ENCODE assay signal across 18 cellular contexts in the genomic region with DNA sequence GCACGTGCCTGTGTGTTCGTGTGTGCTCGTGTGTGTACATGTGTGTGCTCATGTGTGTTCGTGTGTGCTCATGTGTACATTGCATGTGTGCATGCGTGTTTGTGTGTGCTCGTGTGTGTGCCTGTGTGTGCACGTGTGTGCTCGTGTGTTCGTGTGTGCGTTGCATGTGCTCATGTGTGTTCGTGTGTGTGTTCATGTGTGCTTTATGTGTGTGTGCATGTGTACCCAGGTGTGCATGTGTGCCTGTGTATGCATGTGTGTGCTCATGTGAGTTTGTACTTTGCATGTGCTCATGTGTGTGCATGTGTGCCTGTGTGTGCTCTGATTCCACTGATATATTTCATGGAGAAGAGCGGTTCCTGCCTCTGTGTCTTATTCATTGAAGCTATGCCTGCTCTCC.
A peak's percentile ranks its signal among the peaks of the same experiment; 100 is the strongest.
DNase-seq lines count a peak whose midpoint lies in the region; ATAC-seq, FAIRE-seq and TF ChIP-seq lines count a peak whose summit lies in the region.
"Had no signal": no experiment of that assay in that cellular context is flagged by ENCODE, and none has a peak within 500 bp of the region (broad histone marks: within the 10 kb centered on the region; RNA-seq: fewer than 3 reads in every experiment).

No MANE protein-coding gene starts in this region.

- TF ChIP-seq CTCF in HEK293 (tag by site-specific recombination; IDR thresholded peaks at IDR 0.05): no peak
- no peak for TF ChIP-seq CTCF in GM12878 (IDR thresholded peaks at IDR 0.05 in 2 of 3, conservative IDR thresholded peaks at IDR 0.05 in 1 of 3; ENCODE audit: control insufficient read depth in 2 of 3, extremely low read depth in 1 of 3, insufficient read depth in 1 of 3, low read depth in 3 of 3, low read length in 3 of 3)
- TF ChIP-seq CTCF in nephron (IDR thresholded peaks at IDR 0.05; ENCODE audit: unreplicated experiment in 3 of 3): no peak
- no peak for TF ChIP-seq CTCF in spleen (IDR thresholded peaks at IDR 0.05 in 8 of 11, conservative IDR thresholded peaks at IDR 0.05 in 3 of 11)
- no peak for TF ChIP-seq CTCF in dorsolateral prefrontal cortex (IDR thresholded peaks at IDR 0.05 in 54 of 56, conservative IDR thresholded peaks at IDR 0.05 in 2 of 56; ENCODE audit: low read depth in 1 of 56, partially characterized antibody in 56 of 56)

- POLR2A ChIA-PET in HEK293 (lab: Yijun Ruan, JAX) (no interaction called here), GM12878 (lab: Charles Lee) (no interaction called here)

- H3K4me2 ChIP-seq in GM12878 (ENCODE audit: control insufficient read depth, insufficient read depth): no peak overlapping the region

- no peaks in the 10 kb centered on the region for H3K4me1 ChIP-seq in HEK293 (ENCODE audit: control insufficient read depth, insufficient read depth, low read length)
- H3K4me1 ChIP-seq in GM12878 (ENCODE audit: control insufficient read depth, insufficient read depth, low read length): no peaks in the 10 kb centered on the region
- H3K4me1 ChIP-seq in spleen: no peaks in the 10 kb centered on the region

- 47% methylated on average over 12 of the region's 12 CpGs for WGBS in GM12878 (ENCODE audit: insufficient coverage, insufficient replicate concordance, low lambda C conversion rate, missing lambda C conversion rate)
- WGBS in spleen, 5 donors: 91 to 95% (median 94%) methylated on average over 12 of the region's 12 CpGs

- SMC1A ChIA-PET in GM12878 (lab: Charles Lee; ENCODE audit: uncharacterized antibody, unreplicated experiment): no interaction called here

- H2AFZ ChIP-seq in GM12878 (ENCODE audit: control insufficient read depth, low read depth, low read length): no peak overlapping the region
- H2AFZ ChIP-seq: GM23248 had no signal

- in situ Hi-C loops in GM12878 (cut with MboI): no loop called here
- in situ Hi-C loops in G401 (cut with HindIII; ENCODE audit: low sequenced_read_pairs): no loop called here

- no peaks in the 10 kb centered on the region for H3K79me2 ChIP-seq in GM12878 (ENCODE audit: control insufficient read depth, insufficient read depth, low read length)

- H3K27me3 ChIP-seq in GM12878 (replicated peaks in 1 of 2; ENCODE audit: control insufficient read depth in 2 of 2, insufficient read depth in 2 of 2, low read length in 1 of 2): no peaks in the 10 kb centered on the region
- peaks cover 0 to 19% (median 0%) of the 10 kb centered on the region in 7 donors for H3K27me3 ChIP-seq in spleen (replicated peaks in 1 of 7)
- peaks cover 0 to 20% (median 0%) of the 10 kb centered on the region in 45 donors for H3K27me3 ChIP-seq in dorsolateral prefrontal cortex

- TF ChIP-seq POLR2A in GM12878 (IDR thresholded peaks at IDR 0.05; ENCODE audit: low read depth, low read length): no peak
- TF ChIP-seq POLR2A in spleen (IDR thresholded peaks at IDR 0.05): no peak

- H3K27ac ChIP-seq in HEK293 (ENCODE audit: extremely low read depth, low read depth, low read length): no peak overlapping the region
- H3K27ac ChIP-seq in GM12878 (ENCODE audit: control insufficient read depth, insufficient read depth): no peak overlapping the region
- H3K27ac ChIP-seq in spleen: no peak overlapping the region
- no peak overlapping the region for H3K27ac ChIP-seq in dorsolateral prefrontal cortex
- H3K27ac ChIP-seq: GM23248 had no signal

- BruUV-seq in GM12878 (replicated peaks; lab: Mats Ljungman, UMichigan): no TSS peak

- TF ChIP-seq RAD21 in GM12878 (IDR thresholded peaks at IDR 0.05; ENCODE audit: insufficient read depth, low read depth, low read length): no peak

- intact Hi-C loops in GM12878 (cut with micrococcal nuclease; ENCODE audit: unreplicated experiment): no loop called here
- intact Hi-C loops in spleen (cut with DNase I; ENCODE audit: low total_unique reads): no loop called here
- intact Hi-C loops in dorsolateral prefrontal cortex (cut with DNase I): no loop called here
- intact Hi-C loops in Right ventricle myocardium inferior (cut with DNase I): no loop called here

- H3K4me3 ChIP-seq in HEK293 (ENCODE audit: low read depth, low read length) (no peak overlapping the region), GM12878 (no peak overlapping the region), spleen (no peak overlapping the region), dorsolateral prefrontal cortex (no peak overlapping the region)
- H3K4me3 ChIP-seq: GM23248 had no signal

- FAIRE-seq in GM12878 (lab: Jason Lieb, UNC): no peak
- FAIRE-seq: A204.1 had no signal

- H3K27me3 Mint-ChIP-seq in nephron (ENCODE audit: low read depth): peaks cover 31% of the 10 kb centered on the region
- H3K27me3 Mint-ChIP-seq: B cell; CD4-positive, alpha-beta T cell had no signal

- CTCF ChIA-PET in HEK293 (lab: Yijun Ruan, JAX) (no interaction called here), GM12878 (lab: Yijun Ruan, JAX) (no interaction called here)

- H3K27ac Mint-ChIP-seq in nephron: peak overlapping the region; percentile 9 to 63 (median 48)
- H3K27ac Mint-ChIP-seq: B cell; CD4-positive, alpha-beta T cell had no signal

- H3K36me3 ChIP-seq in HEK293 (ENCODE audit: control insufficient read depth in 2 of 2, insufficient read depth in 1 of 2, low read length in 2 of 2) (no peaks in the 10 kb centered on the region), GM12878 (ENCODE audit: control insufficient read depth in 2 of 2, insufficient read depth in 2 of 2, low read length in 1 of 2) (no peaks in the 10 kb centered on the region), spleen (no peaks in the 10 kb centered on the region)

- no peak for TF ChIP-seq EP300 in GM12878 (IDR thresholded peaks at IDR 0.05; ENCODE audit: borderline replicate concordance in 1 of 2, control insufficient read depth in 1 of 2, low read depth in 2 of 2, low read length in 2 of 2)

- no peak overlapping the region for H3K9ac ChIP-seq in GM12878 (ENCODE audit: control insufficient read depth, insufficient read depth, low read length)
- H3K9ac ChIP-seq: GM23248 had no signal

- DNase-seq in GM12878 (ENCODE audit: low read depth, low spot score): no peak
- DNase-seq in spleen: peak; percentile 27
- no peak for DNase-seq in dorsolateral prefrontal cortex
- DNase-seq in G401 (ENCODE audit: low spot score): no peak
- no peak for DNase-seq in Right ventricle myocardium inferior (ENCODE audit: missing footprints)
- DNase-seq: C1 segment of cervical spinal cord; Calu3; CD4-positive, alpha-beta T cell; DMS 273 treated with DMSO at 0.1 percent for 48 hours; DMS79; GDM1; GM23248; H7; KBM-7 had no signal

- H3K36me3 Mint-ChIP-seq in nephron (ENCODE audit: low read depth): peaks cover 4% of the 10 kb centered on the region

- peaks cover 5% of the 10 kb centered on the region for H3K4me1 Mint-ChIP-seq in nephron
- H3K4me1 Mint-ChIP-seq: B cell had no signal

- H3K9me3 ChIP-seq in HEK293 (ENCODE audit: control insufficient read depth, insufficient read depth, low read depth, low read length) (no peaks in the 10 kb centered on the region), GM12878 (replicated peaks; ENCODE audit: control insufficient read depth, insufficient read depth, low read length) (no peaks in the 10 kb centered on the region), spleen (peaks cover 0 to 2% (median 0%) of the 10 kb centered on the region in 8 donors)

- H3K4me3 Mint-ChIP-seq in nephron: no peak overlapping the region
- H3K4me3 Mint-ChIP-seq: B cell; CD4-positive, alpha-beta T cell had no signal

- H4K20me1 ChIP-seq in GM12878 (ENCODE audit: control insufficient read depth, insufficient read depth): no peaks in the 10 kb centered on the region

- no peak for ATAC-seq in GM12878
- no peak for ATAC-seq in Right ventricle myocardium inferior

- peaks cover 4% of the 10 kb centered on the region for H3K9me3 Mint-ChIP-seq in nephron
- H3K9me3 Mint-ChIP-seq: CD4-positive, alpha-beta T cell had no signal

- RAD21 ChIA-PET in GM12878 (lab: Charles Lee; ENCODE audit: unreplicated experiment): no interaction called here

TF ChIP-seq in HEK293, 187 proteins besides CTCF, POLR2A, EP300 and RAD21:
- TF ChIP-seq ZNF621 (tag by site-specific recombination; IDR thresholded peaks at IDR 0.05) (no peak), ZFP3 (tag by site-specific recombination; IDR thresholded peaks at IDR 0.05; ENCODE audit: low read depth) (no peak), ZXDB (tag by site-specific recombination; IDR thresholded peaks at IDR 0.05) (no peak), ZNF626 (tag by site-specific recombination; IDR thresholded peaks at IDR 0.05) (no peak)
- TF ChIP-seq, protein P1, sequence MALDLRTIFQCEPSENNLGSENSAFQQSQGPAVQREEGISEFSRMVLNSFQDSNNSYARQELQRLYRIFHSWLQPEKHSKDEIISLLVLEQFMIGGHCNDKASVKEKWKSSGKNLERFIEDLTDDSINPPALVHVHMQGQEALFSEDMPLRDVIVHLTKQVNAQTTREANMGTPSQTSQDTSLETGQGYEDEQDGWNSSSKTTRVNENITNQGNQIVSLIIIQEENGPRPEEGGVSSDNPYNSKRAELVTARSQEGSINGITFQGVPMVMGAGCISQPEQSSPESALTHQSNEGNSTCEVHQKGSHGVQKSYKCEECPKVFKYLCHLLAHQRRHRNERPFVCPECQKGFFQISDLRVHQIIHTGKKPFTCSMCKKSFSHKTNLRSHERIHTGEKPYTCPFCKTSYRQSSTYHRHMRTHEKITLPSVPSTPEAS (tag by site-specific recombination; IDR thresholded peaks at IDR 0.05): peak; percentile 90

TF ChIP-seq in GM12878, 131 proteins besides CTCF, POLR2A, EP300 and RAD21 (continues in another document):
- TF ChIP-seq, protein P2, sequence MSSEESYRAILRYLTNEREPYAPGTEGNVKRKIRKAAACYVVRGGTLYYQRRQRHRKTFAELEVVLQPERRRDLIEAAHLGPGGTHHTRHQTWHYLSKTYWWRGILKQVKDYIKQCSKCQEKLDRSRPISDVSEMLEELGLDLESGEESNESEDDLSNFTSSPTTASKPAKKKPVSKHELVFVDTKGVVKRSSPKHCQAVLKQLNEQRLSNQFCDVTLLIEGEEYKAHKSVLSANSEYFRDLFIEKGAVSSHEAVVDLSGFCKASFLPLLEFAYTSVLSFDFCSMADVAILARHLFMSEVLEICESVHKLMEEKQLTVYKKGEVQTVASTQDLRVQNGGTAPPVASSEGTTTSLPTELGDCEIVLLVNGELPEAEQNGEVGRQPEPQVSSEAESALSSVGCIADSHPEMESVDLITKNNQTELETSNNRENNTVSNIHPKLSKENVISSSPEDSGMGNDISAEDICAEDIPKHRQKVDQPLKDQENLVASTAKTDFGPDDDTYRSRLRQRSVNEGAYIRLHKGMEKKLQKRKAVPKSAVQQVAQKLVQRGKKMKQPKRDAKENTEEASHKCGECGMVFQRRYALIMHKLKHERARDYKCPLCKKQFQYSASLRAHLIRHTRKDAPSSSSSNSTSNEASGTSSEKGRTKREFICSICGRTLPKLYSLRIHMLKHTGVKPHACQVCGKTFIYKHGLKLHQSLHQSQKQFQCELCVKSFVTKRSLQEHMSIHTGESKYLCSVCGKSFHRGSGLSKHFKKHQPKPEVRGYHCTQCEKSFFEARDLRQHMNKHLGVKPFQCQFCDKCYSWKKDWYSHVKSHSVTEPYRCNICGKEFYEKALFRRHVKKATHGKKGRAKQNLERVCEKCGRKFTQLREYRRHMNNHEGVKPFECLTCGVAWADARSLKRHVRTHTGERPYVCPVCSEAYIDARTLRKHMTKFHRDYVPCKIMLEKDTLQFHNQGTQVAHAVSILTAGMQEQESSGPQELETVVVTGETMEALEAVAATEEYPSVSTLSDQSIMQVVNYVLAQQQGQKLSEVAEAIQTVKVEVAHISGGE (CRISPR knock-in tag; IDR thresholded peaks at IDR 0.05): no peak
- TF ChIP-seq LARP7 (IDR thresholded peaks at IDR 0.05): no peak
- no peak for TF ChIP-seq SREBF2 (IDR thresholded peaks at IDR 0.05; ENCODE audit: low read length)
